8 cellular contexts compared by ENCODE assay signal in the genomic region with DNA sequence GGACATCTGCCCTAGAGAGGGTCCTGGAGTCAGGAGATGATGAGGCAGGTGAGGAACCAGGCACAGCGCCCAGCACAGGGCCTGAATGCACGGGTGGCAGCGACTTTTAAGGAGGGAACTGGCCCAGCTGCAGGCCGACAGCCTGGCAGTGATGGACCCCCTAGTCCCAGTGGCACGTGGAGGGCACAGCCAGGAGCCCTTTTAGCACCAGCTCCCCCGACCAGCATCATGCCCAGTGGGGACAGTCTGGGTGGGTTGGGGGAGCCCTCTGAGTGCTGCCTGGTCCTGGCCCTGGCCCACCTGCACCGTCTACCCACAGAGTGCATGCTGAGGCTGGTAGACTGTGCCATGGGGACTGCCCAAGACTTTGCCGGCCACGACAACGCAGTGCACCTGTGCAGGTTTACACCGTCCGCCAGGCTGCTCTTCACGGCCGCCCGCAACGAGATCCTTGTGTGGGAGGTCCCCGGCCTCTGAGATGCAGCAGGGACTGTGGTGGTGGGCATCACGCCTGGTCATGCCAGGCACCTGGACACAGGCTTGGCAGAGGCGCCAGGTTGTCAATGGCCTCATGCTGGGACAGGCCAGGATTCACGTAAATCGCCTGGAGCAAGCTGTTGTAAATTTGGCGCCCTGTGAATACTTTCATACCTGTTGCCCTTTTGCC. TPM values are rescaled to one million over a fixed set of nuclear protein-coding genes. Genes with fewer than 3 reads are reported as not detected.
DNase-seq lines count a peak whose midpoint lies in the region; ATAC-seq and TF ChIP-seq lines count a peak whose summit lies in the region.

No MANE protein-coding gene starts in this region.

- no peak for TF ChIP-seq CTCF in WERI-Rb-1 (IDR thresholded peaks at IDR 0.05; ENCODE audit: low read depth, low read length)

- H3K36me3 Mint-ChIP-seq in T-helper 2 cell treated with Interferon-gamma antibody and Interleukin-4, amounts not matched to agents 5 μg/mL and 100 μg/mL, for 36 hours (ENCODE audit: low read depth): peaks cover 2% of the 10 kb centered on the region

- ATAC-seq in GM19035 (IDR thresholded peaks at IDR 0.05; ENCODE audit: unreplicated experiment) (no peak), HG02610 (IDR thresholded peaks at IDR 0.05; ENCODE audit: unreplicated experiment) (no peak)

- H3K27ac ChIP-seq in WERI-Rb-1: peak overlapping the region; percentile 88
- peak overlapping the region; percentile 66 for H3K27ac ChIP-seq in stomach smooth muscle (ENCODE audit: low read length)

- no peak for DNase-seq in T-helper 2 cell treated with Interferon-gamma antibody and Interleukin-4, amounts not matched to agents 5 μg/mL and 100 μg/mL, for 36 hours (ENCODE audit: low spot score)
- DNase-seq in T-helper 2 cell (no peak), WERI-Rb-1 (no peak), SK-N-DZ (ENCODE audit: low spot score) (no peak)

- no peaks in the 10 kb centered on the region for H3K27me3 ChIP-seq in WERI-Rb-1 (ENCODE audit: insufficient read depth, low read depth, severe bottlenecking)
- no peaks in the 10 kb centered on the region for H3K27me3 ChIP-seq in iPS-15b (ENCODE audit: control insufficient read depth, insufficient read depth, low read length)
- no peaks in the 10 kb centered on the region for H3K27me3 ChIP-seq in stomach smooth muscle (ENCODE audit: control insufficient read depth in 1 of 2, insufficient read depth in 2 of 2, low read length in 2 of 2)

- H3K9ac ChIP-seq in iPS-15b (ENCODE audit: low read depth, low read length) (peak overlapping the region; percentile 16), stomach smooth muscle (ENCODE audit: low read length in 2 of 2) (peak overlapping the region; percentile 72 to 93)

- H3K4me1 Mint-ChIP-seq in T-helper 2 cell treated with Interferon-gamma antibody and Interleukin-4, amounts not matched to agents 5 μg/mL and 100 μg/mL, for 36 hours (ENCODE audit: low read depth): peaks cover 1% of the 10 kb centered on the region

- no peaks in the 10 kb centered on the region for H3K9me3 ChIP-seq in WERI-Rb-1 (ENCODE audit: severe bottlenecking)
- H3K9me3 ChIP-seq in iPS-15b (ENCODE audit: control insufficient read depth, insufficient read depth, low read length): no peaks in the 10 kb centered on the region
- H3K9me3 ChIP-seq in stomach smooth muscle (ENCODE audit: control insufficient read depth in 2 of 2, low read length in 2 of 2): no peaks in the 10 kb centered on the region

- no peaks in the 10 kb centered on the region for H3K27me3 Mint-ChIP-seq in T-helper 2 cell treated with Interferon-gamma antibody and Interleukin-4, amounts not matched to agents 5 μg/mL and 100 μg/mL, for 36 hours (ENCODE audit: low read depth)

- H3K36me3 ChIP-seq in WERI-Rb-1 (peaks cover 57% of the 10 kb centered on the region), iPS-15b (ENCODE audit: control insufficient read depth, insufficient read depth, low read length) (peaks cover 43% of the 10 kb centered on the region), stomach smooth muscle (ENCODE audit: control insufficient read depth in 2 of 2, insufficient read depth in 2 of 2, low read length in 2 of 2) (peaks cover 6 to 16% of the 10 kb centered on the region in 2 donors)

- H3K9me3 Mint-ChIP-seq in T-helper 2 cell treated with Interferon-gamma antibody and Interleukin-4, amounts not matched to agents 5 μg/mL and 100 μg/mL, for 36 hours: no peaks in the 10 kb centered on the region

- H3K4me3 Mint-ChIP-seq in T-helper 2 cell treated with Interferon-gamma antibody and Interleukin-4, amounts not matched to agents 5 μg/mL and 100 μg/mL, for 36 hours: peak overlapping the region; percentile 71

- H3K4me3 ChIP-seq in WERI-Rb-1 (ENCODE audit: low read depth, low read length): no peak overlapping the region
- no peak overlapping the region for H3K4me3 ChIP-seq in iPS-15b (ENCODE audit: low read depth, low read length)
- peak overlapping the region in 1 of 2 donors; percentile 82 for H3K4me3 ChIP-seq in stomach smooth muscle (ENCODE audit: low read length in 2 of 2)

- H3K4me1 ChIP-seq in iPS-15b (ENCODE audit: control insufficient read depth, insufficient read depth, low read length): no peaks in the 10 kb centered on the region
- peaks cover 20% of the 10 kb centered on the region for H3K4me1 ChIP-seq in stomach smooth muscle (ENCODE audit: control insufficient read depth, insufficient read depth, low read length)

- peak overlapping the region; percentile 81 for H3K27ac Mint-ChIP-seq in T-helper 2 cell treated with Interferon-gamma antibody and Interleukin-4, amounts not matched to agents 5 μg/mL and 100 μg/mL, for 36 hours

RNA-seq across cellular contexts. Expression of a gene that starts 0.7 kb away (rescaled TPM):
- polyA plus RNA-seq in SK-N-DZ (2014; cell fraction: cytosol; rRNA removed): 101 and 112 TPM in 2 replicates
- polyA plus RNA-seq in SK-N-DZ (2014; cell fraction: nucleus; rRNA removed): 1,136 and 1,411 TPM in 2 replicates

RNA-seq across cellular contexts. Expression of a gene that starts 8.2 kb away (rescaled TPM):
- 0.82 and 3.2 TPM in 2 replicates for polyA plus RNA-seq in SK-N-DZ (2014; cell fraction: cytosol; rRNA removed)
- polyA plus RNA-seq in SK-N-DZ (2014; cell fraction: nucleus; rRNA removed): 33.2 and 40.6 TPM in 2 replicates

RNA-seq across cellular contexts. Expression of a gene that starts 13.0 kb away (rescaled TPM):
- 140 and 159 TPM in 2 replicates for polyA plus RNA-seq in SK-N-DZ (2014; cell fraction: cytosol; rRNA removed)
- polyA plus RNA-seq in SK-N-DZ (2014; cell fraction: nucleus; rRNA removed): 174 and 233 TPM in 2 replicates

RNA-seq across cellular contexts. Expression of a gene that starts 16.9 kb away (rescaled TPM):
- 55.0 and 69.1 TPM in 2 replicates for polyA plus RNA-seq in SK-N-DZ (2014; cell fraction: cytosol; rRNA removed)
- polyA plus RNA-seq in SK-N-DZ (2014; cell fraction: nucleus; rRNA removed): 128 and 130 TPM in 2 replicates

RNA-seq across cellular contexts. Expression of a gene that starts 18.1 kb away (rescaled TPM):
- polyA plus RNA-seq in SK-N-DZ (2014; cell fraction: cytosol; rRNA removed): 19.0 and 29.7 TPM in 2 replicates
- polyA plus RNA-seq in SK-N-DZ (2014; cell fraction: nucleus; rRNA removed): 281 and 437 TPM in 2 replicates
